ENCODE assay signal across 10 cellular contexts in the genomic region with DNA sequence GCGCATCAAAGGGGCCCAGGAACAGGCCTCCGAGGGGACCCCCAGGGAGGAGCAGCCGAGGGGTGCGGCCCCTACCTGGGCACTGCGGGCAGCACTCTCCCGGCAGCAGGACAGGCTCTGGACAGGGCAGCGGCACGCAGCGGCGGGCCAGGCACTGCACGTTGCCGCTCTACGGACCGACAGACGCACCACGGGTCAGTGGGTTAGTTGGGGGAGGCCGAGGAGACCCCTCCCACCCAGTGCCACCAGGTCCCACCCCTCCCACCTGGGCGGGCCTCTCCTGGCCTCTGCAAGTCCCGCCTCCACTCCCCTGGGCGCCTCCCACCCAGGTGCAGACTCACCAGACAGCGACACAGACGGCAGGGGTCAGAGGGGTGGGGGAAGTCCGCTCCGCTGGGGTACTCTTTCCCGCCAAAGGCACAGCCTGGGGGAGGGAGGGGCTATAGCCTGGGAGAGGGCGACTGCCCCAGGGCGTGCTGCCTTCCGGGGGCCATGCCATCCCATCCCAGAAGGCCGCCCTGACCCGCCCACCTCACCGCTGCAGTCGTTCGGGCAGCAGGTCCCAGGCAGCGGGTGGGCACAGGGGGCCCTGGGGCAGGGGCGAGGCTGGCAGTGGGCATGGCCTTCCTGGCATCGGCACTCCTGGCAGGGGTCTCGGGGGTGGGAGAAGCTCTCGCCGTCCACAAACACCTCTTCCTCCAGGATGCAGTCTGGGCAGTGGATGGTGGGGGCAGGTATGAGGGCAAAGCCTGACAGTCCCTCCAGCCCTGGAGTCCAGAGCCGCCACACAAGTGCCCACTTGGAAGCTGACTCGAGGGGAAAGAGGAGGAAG. TPM values are rescaled to one million over a fixed set of nuclear protein-coding genes. Genes with fewer than 3 reads are reported as not detected.
A peak's percentile ranks its signal among the peaks of the same experiment; 100 is the strongest.
DNase-seq lines count a peak whose midpoint lies in the region; ATAC-seq, FAIRE-seq and TF ChIP-seq lines count a peak whose summit lies in the region.
"Had no signal": no experiment of that assay in that cellular context is flagged by ENCODE, and none has a peak within 500 bp of the region (broad histone marks: within the 10 kb centered on the region; RNA-seq: fewer than 3 reads in every experiment).

No MANE protein-coding gene starts in this region.

- no peak overlapping the region for H3K4me3 Mint-ChIP-seq in chondrocyte (ENCODE audit: unreplicated experiment)

- ATAC-seq in left lobe of liver (peak; percentile 52), GM19023 (IDR thresholded peaks at IDR 0.05; ENCODE audit: unreplicated experiment) (no peak), GM18861 (IDR thresholded peaks at IDR 0.05; ENCODE audit: unreplicated experiment) (no peak)

- H3K27me3 Mint-ChIP-seq in chondrocyte (ENCODE audit: low read depth) = peaks cover 2% of the 10 kb centered on the region

- DNase-seq in stimulated activated CD4-positive, alpha-beta T cell treated with anti-CD3 and anti-CD28 coated beads, Interleukin-4, amount 100 ng/mL, for 1 hour = peak; percentile 37
- DNase-seq in stimulated activated CD4-positive, alpha-beta T cell treated with anti-CD3 and anti-CD28 coated beads, Interleukin-12 subunit alpha, Interleukin-12 subunit beta, amount 100 ng/mL, for 4 hours = no peak
- DNase-seq in chondrocyte (ENCODE audit: low spot score) (peak; percentile 92), left lobe of liver (ENCODE audit: low spot score) (no peak), urothelium cell line (ENCODE audit: low spot score) (peak; percentile 38), NCI-H524 (lab: John Stamatoyannopoulos, UW) (no peak)

- FAIRE-seq in urothelium cell line (lab: Jason Lieb, UNC) = no peak

- no peak overlapping the region for H3K27ac Mint-ChIP-seq in chondrocyte (ENCODE audit: unreplicated experiment)

- no peaks in the 10 kb centered on the region for H3K4me1 Mint-ChIP-seq in chondrocyte (ENCODE audit: low read depth)

- H3K9me3 Mint-ChIP-seq in chondrocyte (ENCODE audit: low read depth) = no peaks in the 10 kb centered on the region
- H3K9me3 Mint-ChIP-seq: CD8-positive, alpha-beta memory T cell had no signal

- no peaks in the 10 kb centered on the region for H3K36me3 Mint-ChIP-seq in chondrocyte (ENCODE audit: low read depth)
- H3K36me3 Mint-ChIP-seq: CD8-positive, alpha-beta memory T cell had no signal

- TF ChIP-seq CTCF in chondrocyte (IDR thresholded peaks at IDR 0.05) = peak; percentile 50

RNA-seq across cellular contexts. Expression of gene KCP, which starts 19.2 kb away (rescaled TPM):
- total RNA-seq in chondrocyte = 1.3 to 1.5 TPM in 2 of 3 replicates, not detected in the other
- total RNA-seq in left lobe of liver = 0.15 TPM
- total RNA-seq: RPMI7951 had no signal

RNA-seq across cellular contexts. Expression of gene ATP6V1F, which starts 28.7 kb away (rescaled TPM):
- 139 to 162 TPM (median 154 TPM) in 3 replicates for total RNA-seq in chondrocyte
- 28.2 TPM for total RNA-seq in left lobe of liver

RNA-seq across cellular contexts. Expression of gene IRF5, which starts 46.4 kb away (rescaled TPM):
- total RNA-seq in chondrocyte = 0.26 to 0.53 TPM (median 0.37 TPM) in 3 replicates
- total RNA-seq in left lobe of liver = 5.0 TPM
- total RNA-seq: RPMI7951 had no signal

Comparison
In these comparisons a context has a peak if more than half of its experiments do, and no peak if none do; other contexts are left out.
1. DNase-seq: peak in stimulated activated CD4-positive, alpha-beta T cell treated with anti-CD3 and anti-CD28 coated beads, Interleukin-4, amount 100 ng/mL, for 1 hour (single experiment), chondrocyte (single experiment) and urothelium cell line (single experiment); none in stimulated activated CD4-positive, alpha-beta T cell treated with anti-CD3 and anti-CD28 coated beads, Interleukin-12 subunit alpha, Interleukin-12 subunit beta, amount 100 ng/mL, for 4 hours (single experiment), left lobe of liver (single experiment) and NCI-H524 (0 of 2).